Comparison of ENCODE assay signal across 7 cellular contexts in the genomic region with DNA sequence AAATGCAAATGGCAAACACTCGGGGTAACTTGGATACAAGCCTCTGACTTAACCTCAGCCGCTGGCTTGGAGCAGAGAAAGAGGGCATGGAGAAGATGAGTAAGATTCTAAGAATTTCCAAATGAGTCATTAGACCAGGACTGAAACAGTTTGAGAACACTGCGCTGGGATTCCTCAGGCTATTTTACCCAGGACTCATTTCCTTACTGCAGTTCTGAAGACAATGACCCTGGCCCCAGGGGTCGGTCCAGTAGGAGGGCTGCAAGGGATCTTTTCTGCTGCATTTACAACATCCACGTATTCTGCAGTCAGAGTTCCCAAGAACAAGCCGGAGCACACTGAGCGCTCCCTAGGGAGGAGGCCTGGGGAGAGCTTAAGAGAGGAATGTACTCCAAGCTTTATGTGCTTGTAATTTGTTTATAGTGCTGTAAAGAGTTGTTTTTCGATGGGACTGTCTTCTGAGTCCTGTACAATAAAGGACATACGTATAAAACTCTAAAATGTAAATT. TPM values are rescaled to one million over a fixed set of nuclear protein-coding genes. Genes with fewer than 3 reads are reported as not detected.
A peak's percentile ranks its signal among the peaks of the same experiment; 100 is the strongest.
DNase-seq lines count a peak whose midpoint lies in the region; ATAC-seq and TF ChIP-seq lines count a peak whose summit lies in the region.

No MANE protein-coding gene starts in this region.

- H3K9ac ChIP-seq in HUES64 (ENCODE audit: low read depth, low read length) = peak overlapping the region; percentile 82

- ATAC-seq in upper lobe of right lung (peak; percentile 53), GM19455 (IDR thresholded peaks at IDR 0.05; ENCODE audit: unreplicated experiment) (no peak), GM18907 (IDR thresholded peaks at IDR 0.05; ENCODE audit: unreplicated experiment) (no peak)

- H3K9me3 ChIP-seq in HUES64 (ENCODE audit: insufficient read depth, low read depth, low read length) (no peaks in the 10 kb centered on the region), upper lobe of right lung (no peaks in the 10 kb centered on the region)

- H3K27ac ChIP-seq in HUES64 (ENCODE audit: low read depth, low read length) (peak overlapping the region; percentile 97), caudate nucleus (ENCODE audit: low read depth, low read length) (peak overlapping the region; percentile 48), upper lobe of right lung (peak overlapping the region; percentile 39)

- DNase-seq in caudate nucleus (lab: John Stamatoyannopoulos, UW) (peak in 5 of 61 donors; percentile 1 to 27 (median 10)), kidney tubule cell (ENCODE audit: low spot score) (peak; percentile 97), upper lobe of right lung (no peak), mesenteric fat pad (ENCODE audit: low spot score) (no peak)

- H3K36me3 ChIP-seq in HUES64 (ENCODE audit: insufficient read depth, low read length) (no peaks in the 10 kb centered on the region), upper lobe of right lung (no peaks in the 10 kb centered on the region)

- intact Hi-C loops in upper lobe of right lung (cut with DNase I) = no loop called here

- WGBS in HUES64 = 3% methylated on average over 7 of the region's 9 CpGs

- peaks cover 68% of the 10 kb centered on the region for H3K4me1 ChIP-seq in HUES64 (ENCODE audit: insufficient read depth, low read length)
- H3K4me1 ChIP-seq in upper lobe of right lung = peaks cover 10% of the 10 kb centered on the region

- 0 out of 2 replicates have a peak overlapping the region, but pooled peaks have one; percentile 1 for H3K4me3 ChIP-seq in HUES64 (ENCODE audit: low read length)
- H3K4me3 ChIP-seq in upper lobe of right lung = no peak overlapping the region

- no peaks in the 10 kb centered on the region for H3K27me3 ChIP-seq in HUES64 (ENCODE audit: insufficient read depth, low read length)
- H3K27me3 ChIP-seq in upper lobe of right lung = no peaks in the 10 kb centered on the region

- TF ChIP-seq CTCF in upper lobe of right lung (IDR thresholded peaks at IDR 0.05) = no peak

RNA-seq across cellular contexts. Expression of gene SORBS2, which starts 27.3 kb away (rescaled TPM):
- 27.1 TPM for polyA plus RNA-seq in HUES64 (2013, experiment 1 of 2)
- 32.6 TPM for polyA plus RNA-seq in HUES64 (2013, experiment 2 of 2)
- total RNA-seq in upper lobe of right lung = 44.9 TPM
- total RNA-seq in mesenteric fat pad = 17.5 TPM

Comparison
In these comparisons a context has a peak if more than half of its experiments do, and no peak if none do; other contexts are left out.
1. H3K27ac ChIP-seq: peak in every context shown above with its lines; median percentile 97 in HUES64; 48 in caudate nucleus; 39 in upper lobe of right lung.